Comparison of ENCODE assay signal across 10 cellular contexts in the genomic region with DNA sequence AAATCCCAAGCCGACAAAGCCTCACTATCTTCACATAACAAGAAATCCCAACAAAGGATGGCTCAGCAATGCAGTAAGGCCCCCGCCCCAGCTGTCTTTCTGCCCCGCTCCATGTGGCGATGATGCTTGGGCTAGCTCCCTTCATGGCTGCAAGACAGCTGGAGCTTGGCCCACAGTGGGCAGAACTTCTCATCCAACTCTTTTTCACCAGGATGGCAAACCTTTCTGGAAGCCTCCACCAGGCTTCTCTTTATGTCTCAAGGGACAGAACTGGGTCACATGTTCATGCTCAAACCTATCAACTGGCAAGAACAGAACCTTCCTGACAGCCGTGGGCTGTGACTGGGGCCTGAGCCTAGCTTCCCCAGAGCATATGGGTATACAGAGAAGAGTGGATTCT.
DNase-seq lines count a peak whose midpoint lies in the region; ATAC-seq and TF ChIP-seq lines count a peak whose summit lies in the region.
"Had no signal": no experiment of that assay in that cellular context is flagged by ENCODE, and none has a peak within 500 bp of the region (broad histone marks: within the 10 kb centered on the region; RNA-seq: fewer than 3 reads in every experiment).

No MANE protein-coding gene starts in this region.

- H3K4me3 ChIP-seq in CD4-positive, CD25-positive, alpha-beta regulatory T cell (ENCODE audit: low read depth, low read length) = peak overlapping the region; percentile 27
- no peak overlapping the region for H3K4me3 ChIP-seq in neural progenitor cell

- H3K9ac ChIP-seq in neural progenitor cell = no peak overlapping the region

- TF ChIP-seq CTCF in neural progenitor cell (IDR thresholded peaks at IDR 0.05) (no peak), GM20000 (IDR thresholded peaks at IDR 0.05; ENCODE audit: extremely low read depth, missing control alignments) (no peak)

- H3K27me3 Mint-ChIP-seq in CD4-positive, CD25-positive, alpha-beta regulatory T cell = no peaks in the 10 kb centered on the region
- no peaks in the 10 kb centered on the region for H3K27me3 Mint-ChIP-seq in natural killer cell treated with Interleukin-12 subunit alpha and Interleukin-12 subunit beta and Interleukin-15 and Interleukin-18, amount 100 ng/mL, for 72 hours
- H3K27me3 Mint-ChIP-seq in neural progenitor cell (ENCODE audit: insufficient read depth, low read depth) = no peaks in the 10 kb centered on the region

- peaks cover 6% of the 10 kb centered on the region for H3K36me3 Mint-ChIP-seq in CD4-positive, CD25-positive, alpha-beta regulatory T cell
- no peaks in the 10 kb centered on the region for H3K36me3 Mint-ChIP-seq in natural killer cell treated with Interleukin-12 subunit alpha and Interleukin-12 subunit beta and Interleukin-15 and Interleukin-18, amount 100 ng/mL, for 72 hours
- no peaks in the 10 kb centered on the region for H3K36me3 Mint-ChIP-seq in neural progenitor cell

- H3K27ac Mint-ChIP-seq in CD4-positive, CD25-positive, alpha-beta regulatory T cell = peak overlapping the region; percentile 28 to 89 (median 78)
- peak overlapping the region; percentile 55 to 83 for H3K27ac Mint-ChIP-seq in natural killer cell treated with Interleukin-12 subunit alpha and Interleukin-12 subunit beta and Interleukin-15 and Interleukin-18, amount 100 ng/mL, for 72 hours
- no peak overlapping the region for H3K27ac Mint-ChIP-seq in neural progenitor cell

- peaks cover 0 to 2% (median 0%) of the 10 kb centered on the region in 7 donors for H3K9me3 Mint-ChIP-seq in CD4-positive, CD25-positive, alpha-beta regulatory T cell
- no peaks in the 10 kb centered on the region for H3K9me3 Mint-ChIP-seq in natural killer cell treated with Interleukin-12 subunit alpha and Interleukin-12 subunit beta and Interleukin-15 and Interleukin-18, amount 100 ng/mL, for 72 hours
- H3K9me3 Mint-ChIP-seq in neural progenitor cell = no peaks in the 10 kb centered on the region

- H3K4me1 Mint-ChIP-seq in CD4-positive, CD25-positive, alpha-beta regulatory T cell = peaks cover 48 to 89% (median 65%) of the 10 kb centered on the region in 4 donors
- peaks cover 34 to 45% of the 10 kb centered on the region in 2 donors for H3K4me1 Mint-ChIP-seq in natural killer cell treated with Interleukin-12 subunit alpha and Interleukin-12 subunit beta and Interleukin-15 and Interleukin-18, amount 100 ng/mL, for 72 hours (ENCODE audit: low read depth in 2 of 2)
- peaks cover 5% of the 10 kb centered on the region for H3K4me1 Mint-ChIP-seq in neural progenitor cell

- no peak for ATAC-seq in CD4-positive, CD25-positive, alpha-beta regulatory T cell (ENCODE audit: low read depth in 2 of 2)
- no peak for ATAC-seq in natural killer cell treated with Interleukin-12 subunit alpha and Interleukin-12 subunit beta and Interleukin-15 and Interleukin-18, amount 100 ng/mL, for 72 hours
- ATAC-seq in GM19035 (IDR thresholded peaks at IDR 0.05; ENCODE audit: unreplicated experiment) = no peak

- no peak for DNase-seq in CD4-positive, CD25-positive, alpha-beta regulatory T cell
- DNase-seq in LHCN-M2 (ENCODE audit: low read depth) (peak; percentile 63), ecto neural progenitor cell (ENCODE audit: low spot score) (no peak), neural progenitor cell (ENCODE audit: low spot score) (no peak), GM20000 (ENCODE audit: low spot score) (no peak)
- no peak for DNase-seq in natural killer cell treated with Interleukin-12 subunit alpha and Interleukin-12 subunit beta and Interleukin-15 and Interleukin-18, amount 100 ng/mL, for 72 hours (ENCODE audit: low spot score)
- DNase-seq: NCI-H187, SW 1271 had no signal

- no peak overlapping the region for H3K27ac ChIP-seq in CD4-positive, CD25-positive, alpha-beta regulatory T cell (ENCODE audit: insufficient read depth, low read length, poor library complexity, severe bottlenecking)
- H3K27ac ChIP-seq in cingulate gyrus (ENCODE audit: low read depth, low read length) (peak overlapping the region; percentile 7), neural progenitor cell (no peak overlapping the region)

- no peaks in the 10 kb centered on the region for H3K27me3 ChIP-seq in CD4-positive, CD25-positive, alpha-beta regulatory T cell (ENCODE audit: control insufficient read depth, insufficient read depth, low read length)
- H3K27me3 ChIP-seq in neural progenitor cell = no peaks in the 10 kb centered on the region

- H3F3A ChIP-seq in neural progenitor cell (ENCODE audit: low read depth) = no peaks in the 10 kb centered on the region

- peaks cover 62% of the 10 kb centered on the region for H3K4me1 ChIP-seq in CD4-positive, CD25-positive, alpha-beta regulatory T cell (ENCODE audit: control insufficient read depth, insufficient read depth, low read length, poor library complexity, severe bottlenecking)
- peaks cover 5% of the 10 kb centered on the region for H3K4me1 ChIP-seq in neural progenitor cell

- H3K79me2 ChIP-seq in neural progenitor cell (ENCODE audit: low read depth) = no peaks in the 10 kb centered on the region

- no peak overlapping the region for H3K4me2 ChIP-seq in neural progenitor cell

- peak overlapping the region in 3 of 4 donors; percentile 5 to 19 (median 11) for H3K4me3 Mint-ChIP-seq in CD4-positive, CD25-positive, alpha-beta regulatory T cell
- H3K4me3 Mint-ChIP-seq in natural killer cell treated with Interleukin-12 subunit alpha and Interleukin-12 subunit beta and Interleukin-15 and Interleukin-18, amount 100 ng/mL, for 72 hours = no peak overlapping the region
- no peak overlapping the region for H3K4me3 Mint-ChIP-seq in neural progenitor cell

- H4K20me1 ChIP-seq in neural progenitor cell (ENCODE audit: low read depth) = no peaks in the 10 kb centered on the region

- H2AFZ ChIP-seq in neural progenitor cell (replicated peaks) = no peak overlapping the region

- H3K9me3 ChIP-seq in CD4-positive, CD25-positive, alpha-beta regulatory T cell (ENCODE audit: control insufficient read depth in 2 of 2, low read length in 2 of 2) = no peaks in the 10 kb centered on the region
- H3K9me3 ChIP-seq in neural progenitor cell (ENCODE audit: low read depth) = no peaks in the 10 kb centered on the region

- peaks cover 30% of the 10 kb centered on the region for H3K36me3 ChIP-seq in CD4-positive, CD25-positive, alpha-beta regulatory T cell (ENCODE audit: control insufficient read depth, insufficient read depth, low read length)
- no peaks in the 10 kb centered on the region for H3K36me3 ChIP-seq in neural progenitor cell

Comparison
In these comparisons a context has a peak if more than half of its experiments do, and no peak if none do; other contexts are left out.
1. H3K4me3 Mint-ChIP-seq: peak in CD4-positive, CD25-positive, alpha-beta regulatory T cell (3 of 4); none in natural killer cell treated with Interleukin-12 subunit alpha and Interleukin-12 subunit beta and Interleukin-15 and Interleukin-18, amount 100 ng/mL, for 72 hours (single experiment) and neural progenitor cell (single experiment).